In genomic region chr17:74199306-74200092, GRCh38 we compare ENCODE assay signal across 8 cellular contexts. TPM values are rescaled to one million over a fixed set of nuclear protein-coding genes. Genes with fewer than 3 reads are reported as not detected.
DNase-seq lines count a peak whose midpoint lies in the region; ATAC-seq and TF ChIP-seq lines count a peak whose summit lies in the region.

No MANE protein-coding gene starts in this region.

- H3K36me3 ChIP-seq in gastroesophageal sphincter = peaks cover 0 to 2% of the 10 kb centered on the region in 2 donors
- H3K36me3 ChIP-seq in osteoblast (ENCODE audit: insufficient read depth, low read length) = no peaks in the 10 kb centered on the region

- TF ChIP-seq CTCF in gastroesophageal sphincter (IDR thresholded peaks at IDR 0.05) = peak; percentile 69 to 93 (median 87)
- TF ChIP-seq CTCF in osteoblast (IDR thresholded peaks at IDR 0.05; ENCODE audit: extremely low read depth, low read depth, low read length) = peak; percentile 91

- TF ChIP-seq EP300 in gastroesophageal sphincter (IDR thresholded peaks at IDR 0.05) = no peak

- H2AFZ ChIP-seq in osteoblast (ENCODE audit: low read length) = peak overlapping the region; percentile 59

- H4K20me1 ChIP-seq in osteoblast (ENCODE audit: insufficient read depth, low read length) = peaks cover 7% of the 10 kb centered on the region

- H3K4me1 ChIP-seq in gastroesophageal sphincter = peaks cover 0 to 18% (median 3%) of the 10 kb centered on the region in 3 donors
- peaks cover 4% of the 10 kb centered on the region for H3K4me1 ChIP-seq in osteoblast (ENCODE audit: insufficient read depth, low read length)

- no peak for TF ChIP-seq POLR2A in gastroesophageal sphincter (IDR thresholded peaks at IDR 0.05)

- H3K79me2 ChIP-seq in osteoblast (ENCODE audit: insufficient read depth, low read length) = peaks cover 10% of the 10 kb centered on the region

- ATAC-seq in gastroesophageal sphincter = peak; percentile 54
- no peak for ATAC-seq in HG03039 (IDR thresholded peaks at IDR 0.05; ENCODE audit: unreplicated experiment)
- no peak for ATAC-seq in GM19455 (IDR thresholded peaks at IDR 0.05; ENCODE audit: unreplicated experiment)

- peaks cover 85% of the 10 kb centered on the region for H3K27me3 ChIP-seq in gastroesophageal sphincter
- peaks cover 33% of the 10 kb centered on the region for H3K27me3 ChIP-seq in osteoblast (ENCODE audit: insufficient read depth, low read length)

- 36 to 40% methylated on average over 11 to 12 of the region's 35 CpGs for WGBS in gastroesophageal sphincter (ENCODE audit: low coverage in 1 of 2), 2 donors

- H3K27ac ChIP-seq in gastroesophageal sphincter (no peak overlapping the region), osteoblast (ENCODE audit: low read depth, low read length) (no peak overlapping the region)

- DNase-seq in COR-L47 (lab: John Stamatoyannopoulos, UW) (peak; percentile 19), HT1080 (ENCODE audit: low read depth) (peak; percentile 57), SHP77 treated with DMSO at 0.1 percent for 48 hours (lab: John Stamatoyannopoulos, UW) (peak; percentile 78), activated gamma-delta T cell treated with Interleukin-2 at 50 U/mL for 16 hours (peak; percentile 53), osteoblast (ENCODE audit: insufficient read length, low spot score, missing footprints) (peak; percentile 96)

- H3K9me3 ChIP-seq in gastroesophageal sphincter (no peaks in the 10 kb centered on the region), osteoblast (ENCODE audit: low read depth, low read length) (no peaks in the 10 kb centered on the region)

- H3K4me2 ChIP-seq in osteoblast (ENCODE audit: insufficient read depth, low read length) = peak overlapping the region; percentile 68

- no peak overlapping the region for H3K4me3 ChIP-seq in gastroesophageal sphincter
- no peak overlapping the region for H3K4me3 ChIP-seq in osteoblast (ENCODE audit: insufficient read depth, low read length)

RNA-seq across cellular contexts. Expression of gene RPL38, which starts 4.0 kb away (rescaled TPM):
- total RNA-seq in HT1080 (2014; rRNA removed; shearing (Covaris generic)) = 2,345 and 2,950 TPM in 2 replicates
- 572 and 761 TPM in 2 replicates for polyA plus RNA-seq in HT1080 (2015; cell fraction: cytosol; rRNA removed)
- 209 and 215 TPM in 2 replicates for polyA plus RNA-seq in HT1080 (2015; cell fraction: nucleus; rRNA removed)
- 100 to 1,000 TPM; 407 to 628 (median 526) TPM for total RNA-seq in gastroesophageal sphincter
- 470 and 728 TPM in 2 replicates for total RNA-seq in osteoblast

RNA-seq across cellular contexts. Expression of gene TTYH2, which starts 13.9 kb away (rescaled TPM):
- total RNA-seq in HT1080 (2014; rRNA removed; shearing (Covaris generic)) = 0.40 and 1.3 TPM in 2 replicates
- polyA plus RNA-seq in HT1080 (2015; cell fraction: cytosol; rRNA removed) = 0.60 and 1.2 TPM in 2 replicates
- polyA plus RNA-seq in HT1080 (2015; cell fraction: nucleus; rRNA removed) = 2.9 and 7.7 TPM in 2 replicates
- total RNA-seq in gastroesophageal sphincter (1 to 10 TPM; 5.5 to 7.7 (median 6.3) TPM), osteoblast (1.2 and 1.4 TPM in 2 replicates)

Comparison
In these comparisons a context has a peak if more than half of its experiments do, and no peak if none do; other contexts are left out.
1. DNase-seq: peak in every context shown above with its lines; median percentile 96 in osteoblast; 78 in SHP77 treated with DMSO at 0.1 percent for 48 hours; 57 in HT1080; 53 in activated gamma-delta T cell treated with Interleukin-2 at 50 U/mL for 16 hours; 19 in COR-L47.